14 cellular contexts compared by ENCODE assay signal in genomic region chr14:105745433-105746123, GRCh38.
"Had no signal": no experiment of that assay in that cellular context is flagged by ENCODE, and none has a peak within 500 bp of the region (broad histone marks: within the 10 kb centered on the region; RNA-seq: fewer than 3 reads in every experiment).

No MANE protein-coding gene starts in this region.

- H3K27ac Mint-ChIP-seq: neural progenitor cell had no signal

- H3K27me3 ChIP-seq: body of pancreas, foreskin keratinocyte, neural progenitor cell, right atrium auricular region had no signal

- H3K4me1 Mint-ChIP-seq: neural progenitor cell had no signal

- H3K9me3 ChIP-seq: body of pancreas, left ventricle myocardium inferior, right atrium auricular region had no signal

- H3K4me3 ChIP-seq: body of pancreas, coronary artery, left ventricle myocardium inferior, neural progenitor cell, right atrium auricular region had no signal

- DNase-seq: activated CD4-positive, alpha-beta T cell treated with anti-CD3 and anti-CD28 coated beads for 1 hour; activated CD4-positive, alpha-beta T cell treated with anti-CD3 and anti-CD28 coated beads, Interleukin-2, amount 50 U/mL, for 48 hours; activated CD8-positive, alpha-beta memory T cell treated with anti-CD3 and anti-CD28 coated beads, Interleukin-2, amount 50 U/mL, for 4 hours; activated naive CD4-positive, alpha-beta T cell treated with Interleukin-2 at 50 U/mL for 16 hours; body of pancreas; central memory CD4-positive, alpha-beta T cell; effector CD4-positive, alpha-beta T cell; foreskin keratinocyte; left ventricle myocardium inferior; stimulated activated CD4-positive, alpha-beta T cell treated with anti-CD3 and anti-CD28 coated beads, Interleukin-1b, Interleukin-23, amount 100 ng/mL, for 48 hours; stimulated activated naive CD4-positive, alpha-beta T cell treated with Interleukin-2 at 50 U/mL for 16 hours had no signal

- H3K36me3 ChIP-seq: left ventricle myocardium inferior, neural progenitor cell, right atrium auricular region had no signal

- H3K27ac ChIP-seq: body of pancreas, coronary artery, foreskin keratinocyte, left ventricle myocardium inferior, neural progenitor cell, right atrium auricular region had no signal

- H3K4me1 ChIP-seq: body of pancreas, foreskin keratinocyte, left ventricle myocardium inferior, neural progenitor cell, right atrium auricular region had no signal

- ATAC-seq: body of pancreas, foreskin keratinocyte had no signal

- H3K4me3 Mint-ChIP-seq: neural progenitor cell had no signal
